ENCODE assay signal across 9 cellular contexts in genomic region chr9:35095175-35095574, GRCh38. TPM values are rescaled to one million over a fixed set of nuclear protein-coding genes. Genes with fewer than 3 reads are reported as not detected.
DNase-seq lines count a peak whose midpoint lies in the region; ATAC-seq, FAIRE-seq and TF ChIP-seq lines count a peak whose summit lies in the region.
"Had no signal": no experiment of that assay in that cellular context is flagged by ENCODE, and none has a peak within 500 bp of the region (broad histone marks: within the 10 kb centered on the region; RNA-seq: fewer than 3 reads in every experiment).

No MANE protein-coding gene starts in this region.

- H3K9me3 ChIP-seq in Panc1 (ENCODE audit: control insufficient read depth, insufficient read depth, low read depth, low read length) (no peaks in the 10 kb centered on the region), H1 (ENCODE audit: insufficient read depth in 2 of 2, low read depth in 1 of 2, low read length in 1 of 2) (no peaks in the 10 kb centered on the region), smooth muscle cell (replicated peaks; ENCODE audit: low read depth) (no peaks in the 10 kb centered on the region)
- H3K9me3 ChIP-seq: adrenal gland had no signal

- CTCF ChIA-PET in Panc1 (lab: Charles Lee) (interaction anchor here (0.6 kb wide), 1 partner anchor 17 kb away, joined by 3 read pairs; no protein-coding TSS in a partner anchor), H1 (lab: Charles Lee; ENCODE audit: partially characterized antibody) (interaction anchor here (0.5 to 4.1 kb wide), 16 partner anchors 8 to 551 kb away, joined by 3 to 46 read pairs (median 4); partner anchors contain the start of genes FANCG, STOML2 and VCP)

- 0 out of 4 replicates have a peak, but pooled peaks cover 0 to 5% of the 10 kb centered on the region in 2 experiments for H3K79me2 ChIP-seq in H1 (ENCODE audit: control insufficient read depth in 1 of 2, insufficient read depth in 2 of 2, low read length in 2 of 2)
- H3K79me2 ChIP-seq in smooth muscle cell (ENCODE audit: low read depth): no peaks in the 10 kb centered on the region

- H3K36me3 Mint-ChIP-seq in activated T-cell treated with anti-CD3 and anti-CD28 coated beads, Interleukin-2, amount 50 U/mL, for 24 hours (ENCODE audit: low read depth): peaks cover 79% of the 10 kb centered on the region

- TF ChIP-seq CTCF in Panc1 (IDR thresholded peaks at IDR 0.05): no peak
- no peak for TF ChIP-seq CTCF in H1 (IDR thresholded peaks at IDR 0.05; ENCODE audit: control extremely low read depth in 1 of 3, insufficient read depth in 1 of 3, low read depth in 1 of 3, low read length in 3 of 3)
- TF ChIP-seq CTCF in smooth muscle cell (IDR thresholded peaks at IDR 0.05; ENCODE audit: borderline replicate concordance, insufficient read depth, poor library complexity, severe bottlenecking): no peak

- no peak overlapping the region for H2BK12ac ChIP-seq in H1 (ENCODE audit: low read depth, low read length)

- no peak for ATAC-seq in Panc1

- H3K9ac ChIP-seq in H1 (replicated peaks in 1 of 4; ENCODE audit: extremely low read depth in 1 of 4, low read depth in 3 of 4, low read length in 3 of 4) (no peak overlapping the region), smooth muscle cell (ENCODE audit: low read depth) (no peak overlapping the region)

- peak overlapping the region; percentile 90 for H3K4me3 Mint-ChIP-seq in activated T-cell treated with anti-CD3 and anti-CD28 coated beads, Interleukin-2, amount 50 U/mL, for 24 hours

- TF ChIP-seq EP300 in H1 (IDR thresholded peaks at IDR 0.05; ENCODE audit: borderline replicate concordance in 1 of 2, low read depth in 2 of 2, low read length in 2 of 2): no peak

- no peak for TF ChIP-seq POLR2A in H1 (IDR thresholded peaks at IDR 0.05; ENCODE audit: control extremely low read depth in 1 of 2, low read depth in 2 of 2, low read length in 2 of 2)

- POLR2A ChIA-PET in Panc1 (lab: Charles Lee) (interaction anchor here (0.6 kb wide), 2 partner anchors 11 to 18 kb away, joined by 3 to 8 read pairs; no protein-coding TSS in a partner anchor), H1 (lab: Charles Lee; ENCODE audit: partially characterized antibody) (interaction anchor here (0.6 to 17.4 kb wide), 6 partner anchors 8 to 64 kb away, joined by 3 to 440 read pairs (median 6); partner anchors contain the start of genes FANCG, STOML2 and VCP)

- H2BK15ac ChIP-seq in H1 (ENCODE audit: low read length): no peak overlapping the region

- H3K23me2 ChIP-seq in H1 (ENCODE audit: low read depth, low read length): peaks cover 5% of the 10 kb centered on the region; the same call in 1 of the 2 replicates

- H3K4ac ChIP-seq in H1 (replicated peaks; ENCODE audit: insufficient read length, low read depth, low read length): no peak overlapping the region

- BruUV-seq in Panc1 (replicated peaks; lab: Mats Ljungman, UMichigan): TSS peak; percentile 38

- H4K8ac ChIP-seq in H1 (ENCODE audit: extremely low read depth, insufficient read depth, low read length): peak overlapping the region; percentile 66; the same call in 1 of the 2 replicates

- no peak overlapping the region for H2AK5ac ChIP-seq in H1 (ENCODE audit: low read depth, low read length)

- TF ChIP-seq RAD21 in H1 (IDR thresholded peaks at IDR 0.05 in 1 of 2, conservative IDR thresholded peaks at IDR 0.05 in 1 of 2; ENCODE audit: low read depth in 2 of 2, low read length in 2 of 2): no peak

- WGBS in H1 (ENCODE audit: extremely low coverage in 1 of 2, insufficient coverage in 1 of 2, insufficient read length in 1 of 2, insufficient replicate concordance in 2 of 2, low coverage in 1 of 2, low lambda C conversion rate in 2 of 2, missing lambda C conversion rate in 1 of 2), 2 experiments: 90% methylated on average over 10 of the region's 10 CpGs; no CpG with 5 or more reads in 1 of the 2 experiments
- 97% methylated on average over 10 of the region's 10 CpGs for WGBS in smooth muscle cell (ENCODE audit: low lambda C conversion rate)

- H4K5ac ChIP-seq in H1 (ENCODE audit: insufficient read length, low read depth, low read length): no peak overlapping the region

- no peaks in the 10 kb centered on the region for H3K27me3 Mint-ChIP-seq in activated T-cell treated with anti-CD3 and anti-CD28 coated beads, Interleukin-2, amount 50 U/mL, for 24 hours

- no peak overlapping the region for H3K56ac ChIP-seq in H1 (replicated peaks; ENCODE audit: insufficient read length, low read depth, low read length)

- intact Hi-C loops in Panc1 (cut with micrococcal nuclease; ENCODE audit: unreplicated experiment): no loop called here

- H2AFZ ChIP-seq in H1 (ENCODE audit: low read length) (no peak overlapping the region), smooth muscle cell (ENCODE audit: low read depth) (no peak overlapping the region)

- H2BK120ac ChIP-seq in H1 (replicated peaks; ENCODE audit: low read depth, low read length): no peak overlapping the region

- no peak overlapping the region for H2BK20ac ChIP-seq in H1 (ENCODE audit: low read length)

- no peak for FAIRE-seq in H1 (lab: Jason Lieb, UNC)

- peaks cover 33% of the 10 kb centered on the region for H3K4me1 Mint-ChIP-seq in activated T-cell treated with anti-CD3 and anti-CD28 coated beads, Interleukin-2, amount 50 U/mL, for 24 hours (ENCODE audit: low read depth)

- H2BK5ac ChIP-seq in H1 (ENCODE audit: low read depth, low read length): no peak overlapping the region

- H3K27ac ChIP-seq in Panc1 (ENCODE audit: low read length): peak overlapping the region; percentile 93
- 0 out of 2 replicates have a peak overlapping the region, but pooled peaks have one; percentile 22 for H3K27ac ChIP-seq in H1 (ENCODE audit: low read depth, low read length)
- no peak overlapping the region for H3K27ac ChIP-seq in smooth muscle cell (ENCODE audit: low read depth)

- peak overlapping the region; percentile 96 for H3K27ac Mint-ChIP-seq in activated T-cell treated with anti-CD3 and anti-CD28 coated beads, Interleukin-2, amount 50 U/mL, for 24 hours

- H3K27me3 ChIP-seq in Panc1 (ENCODE audit: control insufficient read depth, insufficient read depth, low read length): no peaks in the 10 kb centered on the region
- no peaks in the 10 kb centered on the region for H3K27me3 ChIP-seq in H1 (replicated peaks in 1 of 4; ENCODE audit: control insufficient read depth in 3 of 4, extremely low read depth in 1 of 4, insufficient read depth in 3 of 4, low read length in 3 of 4)
- H3K27me3 ChIP-seq in smooth muscle cell (ENCODE audit: low read depth): no peaks in the 10 kb centered on the region
- H3K27me3 ChIP-seq: adrenal gland had no signal

- in situ Hi-C loops in Panc1 (cut with HindIII; ENCODE audit: low pct_unique_long_range_greater_than_20kb, low sequenced_read_pairs): no loop called here
- in situ Hi-C loops in KBM-7 (cut with MboI; ENCODE audit: low pct_unique_long_range_greater_than_20kb, low sequenced_read_pairs): no loop called here
- in situ Hi-C loops in ACHN (cut with HindIII; ENCODE audit: low pct_ligation_motif_present, low pct_unique_long_range_greater_than_20kb, low sequenced_read_pairs): no loop called here

- H3K4me2 ChIP-seq in H1 (ENCODE audit: insufficient read depth in 1 of 2, low read depth in 2 of 2, low read length in 2 of 2) (peak overlapping the region; percentile 34 to 64), smooth muscle cell (peak overlapping the region; percentile 98)

- H4K91ac ChIP-seq in H1 (replicated peaks; ENCODE audit: insufficient read length, low read length): no peak overlapping the region

- H3K79me1 ChIP-seq in H1 (ENCODE audit: low read depth, low read length): no peaks in the 10 kb centered on the region; the same call in 1 of the 2 replicates

- no peaks in the 10 kb centered on the region for H3K36me3 ChIP-seq in Panc1 (ENCODE audit: control insufficient read depth, insufficient read depth, low read length)
- peaks cover 6 to 23% (median 21%) of the 10 kb centered on the region in 4 experiments for H3K36me3 ChIP-seq in H1 (ENCODE audit: control insufficient read depth in 2 of 4, insufficient read depth in 4 of 4, low read length in 3 of 4)
- peaks cover 2% of the 10 kb centered on the region for H3K36me3 ChIP-seq in smooth muscle cell (ENCODE audit: low read depth)

- no peak overlapping the region for H3K18ac ChIP-seq in H1 (ENCODE audit: extremely low read depth, low read length)

- H3K4me3 ChIP-seq in Panc1 (ENCODE audit: low read depth in 2 of 2, low read length in 2 of 2) (peak overlapping the region; percentile 78 to 91; a peak in 2 of 4 replicates), H1 (ENCODE audit: extremely low read depth in 1 of 4, insufficient read depth in 2 of 4, low read depth in 3 of 4, low read length in 4 of 4) (peak overlapping the region in 3 of 4 experiments; percentile 1 to 89 (median 84); a peak in 4 of 8 replicates), smooth muscle cell (no peak overlapping the region)

- H3K14ac ChIP-seq in H1 (ENCODE audit: insufficient read length): no peak overlapping the region

- no peaks in the 10 kb centered on the region for H3K9me3 Mint-ChIP-seq in activated T-cell treated with anti-CD3 and anti-CD28 coated beads, Interleukin-2, amount 50 U/mL, for 24 hours

- DNase-seq in activated T-cell treated with anti-CD3 and anti-CD28 coated beads, Interleukin-2, amount 50 U/mL, for 24 hours: no peak
- DNase-seq in activated T-cell treated with anti-CD3 and anti-CD28 coated beads, Interleukin-2, amount 50 U/mL, for 1 hour: no peak
- DNase-seq in Panc1 (ENCODE audit: low read depth, low spot score) (no peak), H1 (ENCODE audit: low read depth in 1 of 2, low spot score in 2 of 2) (no peak), smooth muscle cell (lab: John Stamatoyannopoulos, UW; ENCODE audit: unreplicated experiment) (no peak), KBM-7 (no peak), ACHN (no peak), NCI-H2107 treated with DMSO at 0.1 percent for 48 hours (lab: John Stamatoyannopoulos, UW; ENCODE audit: unreplicated experiment) (no peak)

- peaks cover 7% of the 10 kb centered on the region for H3K4me1 ChIP-seq in Panc1 (ENCODE audit: control insufficient read depth, insufficient read depth, low read length)
- peaks cover 0 to 2% (median under 1%) of the 10 kb centered on the region in 4 experiments; a peak in 3 of 7 replicates for H3K4me1 ChIP-seq in H1 (replicated peaks in 1 of 4; ENCODE audit: control insufficient read depth in 3 of 4, insufficient read depth in 4 of 4, low read length in 3 of 4)
- peaks cover 5% of the 10 kb centered on the region for H3K4me1 ChIP-seq in smooth muscle cell (ENCODE audit: low read depth)

- no peaks in the 10 kb centered on the region for H4K20me1 ChIP-seq in H1 (replicated peaks in 1 of 2; ENCODE audit: control insufficient read depth in 1 of 2, insufficient read depth in 2 of 2, low read length in 2 of 2)
- H4K20me1 ChIP-seq in smooth muscle cell (ENCODE audit: low read depth): no peaks in the 10 kb centered on the region

- no peaks in the 10 kb centered on the region for H3F3A ChIP-seq in smooth muscle cell (ENCODE audit: low read depth)

- H3K23ac ChIP-seq in H1 (ENCODE audit: insufficient read length): no peak overlapping the region

RNA-seq across cellular contexts. Expression of gene PIGO, which starts 1.2 kb away (rescaled TPM):
- total RNA-seq in Panc1 (2021; ENCODE audit: unreplicated experiment) (58.7 TPM), smooth muscle cell (21.3 and 27.5 TPM in 2 replicates)
- 53.6 TPM for polyA plus RNA-seq in Panc1 (2012; ENCODE audit: insufficient read length)
- 20.3 and 20.5 TPM in 2 replicates for total RNA-seq in H1 (2021; fragmentation: NEBNext Ultra II Directional; extraction: Animal tissue kit (Norgen Biotek cat#: 25700))
- polyA plus RNA-seq in H1 (2011; rRNA removed) (31.3 and 41.0 TPM in 2 replicates), smooth muscle cell (29.5 and 36.4 TPM in 2 replicates)
- polyA plus RNA-seq in H1 (2011; cell fraction: cytosol; rRNA removed): 29.0 TPM
- polyA plus RNA-seq in H1 (2011; cell fraction: nucleus; rRNA removed): 77.5 TPM
- polyA plus RNA-seq in H1 (2012, experiment 1 of 2): 19.6 to 25.6 TPM (median 23.1 TPM) in 4 replicates
- 19.9 TPM for polyA plus RNA-seq in H1 (2012, experiment 2 of 2)
- polyA plus RNA-seq in H1 (2013, experiment 1 of 2): 26.4 TPM
- polyA plus RNA-seq in H1 (2013, experiment 2 of 2): 24.1 TPM
- 35.5 and 41.3 TPM in 2 replicates for polyA minus RNA-seq in H1 (2011; rRNA and poly(A)+ RNA removed)
- 11.7 TPM for polyA minus RNA-seq in H1 (2011; cell fraction: cytosol; rRNA and poly(A)+ RNA removed)
- 34.7 TPM for polyA minus RNA-seq in H1 (2011; cell fraction: nucleus; rRNA and poly(A)+ RNA removed)

RNA-seq across cellular contexts. Expression of gene STOML2, which starts 7.8 kb away (rescaled TPM):
- total RNA-seq in Panc1 (2021; ENCODE audit: unreplicated experiment): 264 TPM
- polyA plus RNA-seq in Panc1 (2012; ENCODE audit: insufficient read length): 233 TPM
- 203 and 208 TPM in 2 replicates for total RNA-seq in H1 (2021; fragmentation: NEBNext Ultra II Directional; extraction: Animal tissue kit (Norgen Biotek cat#: 25700))
- 256 and 269 TPM in 2 replicates for polyA plus RNA-seq in H1 (2011; rRNA removed)
- 254 TPM for polyA plus RNA-seq in H1 (2011; cell fraction: cytosol; rRNA removed)
- 316 TPM for polyA plus RNA-seq in H1 (2011; cell fraction: nucleus; rRNA removed)
- polyA plus RNA-seq in H1 (2012, experiment 1 of 2): 188 to 219 TPM (median 214 TPM) in 4 replicates
- 232 TPM for polyA plus RNA-seq in H1 (2012, experiment 2 of 2)
- polyA plus RNA-seq in H1 (2013, experiment 1 of 2): 147 TPM
- polyA plus RNA-seq in H1 (2013, experiment 2 of 2): 151 TPM
- 168 and 177 TPM in 2 replicates for polyA minus RNA-seq in H1 (2011; rRNA and poly(A)+ RNA removed)
- polyA minus RNA-seq in H1 (2011; cell fraction: cytosol; rRNA and poly(A)+ RNA removed): 55.6 TPM
- 74.0 TPM for polyA minus RNA-seq in H1 (2011; cell fraction: nucleus; rRNA and poly(A)+ RNA removed)
- 70.8 and 78.2 TPM in 2 replicates for total RNA-seq in smooth muscle cell
- 125 and 130 TPM in 2 replicates for polyA plus RNA-seq in smooth muscle cell

RNA-seq across cellular contexts. Expression of gene FANCG, which starts 15.4 kb away (rescaled TPM):
- 73.8 TPM for total RNA-seq in Panc1 (2021; ENCODE audit: unreplicated experiment)
- 36.9 TPM for polyA plus RNA-seq in Panc1 (2012; ENCODE audit: insufficient read length)
- total RNA-seq in H1 (2021; fragmentation: NEBNext Ultra II Directional; extraction: Animal tissue kit (Norgen Biotek cat#: 25700)): 86.7 and 87.1 TPM in 2 replicates
- 66.6 and 75.2 TPM in 2 replicates for polyA plus RNA-seq in H1 (2011; rRNA removed)
- polyA plus RNA-seq in H1 (2011; cell fraction: cytosol; rRNA removed): 66.4 TPM
- polyA plus RNA-seq in H1 (2011; cell fraction: nucleus; rRNA removed): 205 TPM
- polyA plus RNA-seq in H1 (2012, experiment 1 of 2): 85.8 to 103 TPM (median 96.9 TPM) in 4 replicates
- polyA plus RNA-seq in H1 (2012, experiment 2 of 2): 153 TPM
- polyA plus RNA-seq in H1 (2013, experiment 1 of 2): 60.4 TPM
- 58.8 TPM for polyA plus RNA-seq in H1 (2013, experiment 2 of 2)
- 58.4 and 62.8 TPM in 2 replicates for polyA minus RNA-seq in H1 (2011; rRNA and poly(A)+ RNA removed)
- polyA minus RNA-seq in H1 (2011; cell fraction: cytosol; rRNA and poly(A)+ RNA removed): 41.1 TPM
- 83.4 TPM for polyA minus RNA-seq in H1 (2011; cell fraction: nucleus; rRNA and poly(A)+ RNA removed)
- total RNA-seq in smooth muscle cell: 13.0 and 22.9 TPM in 2 replicates
- polyA plus RNA-seq in smooth muscle cell: 19.0 and 21.9 TPM in 2 replicates

RNA-seq across cellular contexts. Expression of gene ATOSB, which starts 20.5 kb away (rescaled TPM):
- 23.6 TPM for total RNA-seq in Panc1 (2021; ENCODE audit: unreplicated experiment)
- polyA plus RNA-seq in Panc1 (2012; ENCODE audit: insufficient read length): 27.3 TPM
- 6.4 and 6.9 TPM in 2 replicates for total RNA-seq in H1 (2021; fragmentation: NEBNext Ultra II Directional; extraction: Animal tissue kit (Norgen Biotek cat#: 25700))
- 10.4 and 13.3 TPM in 2 replicates for polyA plus RNA-seq in H1 (2011; rRNA removed)
- 9.4 TPM for polyA plus RNA-seq in H1 (2011; cell fraction: cytosol; rRNA removed)
- polyA plus RNA-seq in H1 (2011; cell fraction: nucleus; rRNA removed): 16.3 TPM
- 5.9 to 7.2 TPM (median 6.5 TPM) in 4 replicates for polyA plus RNA-seq in H1 (2012, experiment 1 of 2)
- 6.7 TPM for polyA plus RNA-seq in H1 (2012, experiment 2 of 2)
- polyA plus RNA-seq in H1 (2013, experiment 1 of 2): 6.5 TPM
- 6.5 TPM for polyA plus RNA-seq in H1 (2013, experiment 2 of 2)
- 4.0 and 5.6 TPM in 2 replicates for polyA minus RNA-seq in H1 (2011; rRNA and poly(A)+ RNA removed)
- polyA minus RNA-seq in H1 (2011; cell fraction: cytosol; rRNA and poly(A)+ RNA removed): 2.3 TPM
- polyA minus RNA-seq in H1 (2011; cell fraction: nucleus; rRNA and poly(A)+ RNA removed): 4.2 TPM
- total RNA-seq in smooth muscle cell: 30.2 and 37.1 TPM in 2 replicates
- 38.4 and 39.9 TPM in 2 replicates for polyA plus RNA-seq in smooth muscle cell

RNA-seq across cellular contexts. Expression of gene VCP, which starts 22.8 kb away (rescaled TPM):
- 472 TPM for total RNA-seq in Panc1 (2021; ENCODE audit: unreplicated experiment)
- polyA plus RNA-seq in Panc1 (2012; ENCODE audit: insufficient read length): 419 TPM
- 375 and 379 TPM in 2 replicates for total RNA-seq in H1 (2021; fragmentation: NEBNext Ultra II Directional; extraction: Animal tissue kit (Norgen Biotek cat#: 25700))
- 159 and 173 TPM in 2 replicates for polyA plus RNA-seq in H1 (2011; rRNA removed)
- 261 TPM for polyA plus RNA-seq in H1 (2011; cell fraction: cytosol; rRNA removed)
- polyA plus RNA-seq in H1 (2011; cell fraction: nucleus; rRNA removed): 391 TPM
- polyA plus RNA-seq in H1 (2012, experiment 1 of 2): 349 to 413 TPM (median 400 TPM) in 4 replicates
- 128 TPM for polyA plus RNA-seq in H1 (2012, experiment 2 of 2)
- 137 TPM for polyA plus RNA-seq in H1 (2013, experiment 1 of 2)
- 123 TPM for polyA plus RNA-seq in H1 (2013, experiment 2 of 2)
- 646 and 651 TPM in 2 replicates for polyA minus RNA-seq in H1 (2011; rRNA and poly(A)+ RNA removed)
- polyA minus RNA-seq in H1 (2011; cell fraction: cytosol; rRNA and poly(A)+ RNA removed): 279 TPM
- polyA minus RNA-seq in H1 (2011; cell fraction: nucleus; rRNA and poly(A)+ RNA removed): 263 TPM
- total RNA-seq in smooth muscle cell: 207 and 234 TPM in 2 replicates
- 302 and 314 TPM in 2 replicates for polyA plus RNA-seq in smooth muscle cell
